ENCODE assay signal across 8 cellular contexts in genomic region chr17:7234100-7235012, GRCh38. TPM values are rescaled to one million over a fixed set of nuclear protein-coding genes. Genes with fewer than 3 reads are reported as not detected.
DNase-seq lines count a peak whose midpoint lies in the region; ATAC-seq and TF ChIP-seq lines count a peak whose summit lies in the region.

DVL2 (minus strand) TSS chr17:7234517; CDS start chr17:7234262, 255 bp downstream.

- H3K36me3 ChIP-seq in kidney epithelial cell (ENCODE audit: control insufficient read depth, insufficient read depth, low read length): peaks cover 6% of the 10 kb centered on the region

- DNase-seq in AG04450 (ENCODE audit: low read depth, low spot score) (peak; percentile 87), NCI-H510A (lab: John Stamatoyannopoulos, UW) (peak; percentile 88), cerebellum (ENCODE audit: low spot score) (peak; percentile 98), kidney epithelial cell (ENCODE audit: low read depth) (no peak)
- DNase-seq in activated CD4-positive, alpha-beta T cell treated with anti-CD3 and anti-CD28 coated beads for 36 hours: peak; percentile 97
- DNase-seq in stimulated activated CD4-positive, alpha-beta T cell treated with anti-CD3 and anti-CD28 coated beads, Interleukin-15, amount 100 ng/mL, for 24 hours: peak; percentile 96

- no peaks in the 10 kb centered on the region; the same call in 1 of the 2 replicates for H3K9me3 ChIP-seq in AG04450 (ENCODE audit: control insufficient read depth, insufficient read depth, low read length)

- intact Hi-C loops in activated CD4-positive, alpha-beta T cell treated with anti-CD3 and anti-CD28 coated beads for 36 hours (cut with DNase I, micrococcal nuclease): loop anchor here (1.0 to 5.0 kb wide), 5 partner anchors 15 to 608 kb away; partner anchors contain the start of genes ACADVL (in 2 of the 2), DLG4 (in 2 of the 2), ELP5 (in 1 of the 2) and SLC2A4 (in 1 of the 2)

- peak; percentile 78 for TF ChIP-seq POLR2A in GM18951 (IDR thresholded peaks at IDR 0.05; ENCODE audit: extremely low read depth, insufficient read depth, insufficient read length)

- no peaks in the 10 kb centered on the region for H3K27me3 Mint-ChIP-seq in activated CD4-positive, alpha-beta T cell treated with anti-CD3 and anti-CD28 coated beads for 36 hours

- peak within 1 kb of the TSS; percentile 97 for H3K4me3 Mint-ChIP-seq in activated CD4-positive, alpha-beta T cell treated with anti-CD3 and anti-CD28 coated beads for 36 hours

- CTCF ChIA-PET in AG04450 (lab: Charles Lee): no interaction called here
- CTCF ChIA-PET in activated CD4-positive, alpha-beta T cell treated with anti-CD3 and anti-CD28 coated beads for 36 hours (lab: Charles Lee): interaction anchor here (0.6 to 4.0 kb wide), 4 partner anchors 8 to 679 kb away, joined by 3 to 25 read pairs (median 3); partner anchors contain the start of genes ACADVL, DLG4, GABARAP and TP53

- ATAC-seq in HG03280 (IDR thresholded peaks at IDR 0.05; ENCODE audit: unreplicated experiment): peak; percentile 57
- ATAC-seq in activated CD4-positive, alpha-beta T cell treated with anti-CD3 and anti-CD28 coated beads for 36 hours: peak; percentile 40

- no peak for TF ChIP-seq CTCF in AG04450 (IDR thresholded peaks at IDR 0.05; ENCODE audit: low read depth, low read length)
- no peak for TF ChIP-seq CTCF in kidney epithelial cell (IDR thresholded peaks at IDR 0.05; ENCODE audit: insufficient read depth, low read length, poor library complexity, severe bottlenecking)

- H3K27me3 ChIP-seq in AG04450 (ENCODE audit: control insufficient read depth, insufficient read depth, low read length) (no peaks in the 10 kb centered on the region), kidney epithelial cell (ENCODE audit: control insufficient read depth, insufficient read depth, low read length) (no peaks in the 10 kb centered on the region)

- peak within 1 kb of the TSS; percentile 91 for H3K27ac Mint-ChIP-seq in activated CD4-positive, alpha-beta T cell treated with anti-CD3 and anti-CD28 coated beads for 36 hours

- H3K36me3 Mint-ChIP-seq in activated CD4-positive, alpha-beta T cell treated with anti-CD3 and anti-CD28 coated beads for 36 hours (ENCODE audit: low read depth): peaks cover 42% of the 10 kb centered on the region

- no peaks in the 10 kb centered on the region for H3K9me3 Mint-ChIP-seq in activated CD4-positive, alpha-beta T cell treated with anti-CD3 and anti-CD28 coated beads for 36 hours (ENCODE audit: low read depth)

- H3K4me3 ChIP-seq in AG04450 (ENCODE audit: low read depth, low read length): peak within 1 kb of the TSS; percentile 88
- H3K4me3 ChIP-seq in kidney epithelial cell (ENCODE audit: low read depth, low read length): peak within 1 kb of the TSS; percentile 79

- POLR2A ChIA-PET in AG04450 (lab: Yijun Ruan, JAX): interaction anchor here (0.6 to 5.7 kb wide), 9 partner anchors 8 to 451 kb away, joined by 3 to 42 read pairs (median 3); partner anchors contain the start of genes ACADVL, CTDNEP1, DLG4 and TMEM256
- POLR2A ChIA-PET in activated CD4-positive, alpha-beta T cell treated with anti-CD3 and anti-CD28 coated beads for 36 hours (lab: Charles Lee): interaction anchor here (0.5 to 1.5 kb wide), 3 partner anchors 14 to 187 kb away, joined by 4 to 7 read pairs (median 4); partner anchors contain the start of genes ACADVL and DLG4

- H3K4me1 Mint-ChIP-seq in activated CD4-positive, alpha-beta T cell treated with anti-CD3 and anti-CD28 coated beads for 36 hours: peaks cover 49% of the 10 kb centered on the region

- in situ Hi-C loops in GM18951 (cut with MboI; ENCODE audit: low sequenced_read_pairs, unreplicated experiment): no loop called here

- H3K27ac ChIP-seq in AG04450 (ENCODE audit: low read depth, low read length): peak within 1 kb of the TSS; percentile 73

RNA-seq across cellular contexts. Expression of gene DVL2, which starts in this region (rescaled TPM):
- polyA plus RNA-seq in AG04450 (2011; rRNA removed): 5.1 and 8.2 TPM in 2 replicates
- 23.9 and 29.6 TPM in 2 replicates for polyA minus RNA-seq in AG04450 (2011; rRNA and poly(A)+ RNA removed)
- 10 to 100 TPM; 49.1 to 53.3 TPM for total RNA-seq in activated CD4-positive, alpha-beta T cell treated with anti-CD3 and anti-CD28 coated beads for 36 hours
- total RNA-seq in cerebellum: 52.5 TPM
- 57.1 and 69.8 TPM in 2 replicates for total RNA-seq in kidney epithelial cell
